In the genomic region with DNA sequence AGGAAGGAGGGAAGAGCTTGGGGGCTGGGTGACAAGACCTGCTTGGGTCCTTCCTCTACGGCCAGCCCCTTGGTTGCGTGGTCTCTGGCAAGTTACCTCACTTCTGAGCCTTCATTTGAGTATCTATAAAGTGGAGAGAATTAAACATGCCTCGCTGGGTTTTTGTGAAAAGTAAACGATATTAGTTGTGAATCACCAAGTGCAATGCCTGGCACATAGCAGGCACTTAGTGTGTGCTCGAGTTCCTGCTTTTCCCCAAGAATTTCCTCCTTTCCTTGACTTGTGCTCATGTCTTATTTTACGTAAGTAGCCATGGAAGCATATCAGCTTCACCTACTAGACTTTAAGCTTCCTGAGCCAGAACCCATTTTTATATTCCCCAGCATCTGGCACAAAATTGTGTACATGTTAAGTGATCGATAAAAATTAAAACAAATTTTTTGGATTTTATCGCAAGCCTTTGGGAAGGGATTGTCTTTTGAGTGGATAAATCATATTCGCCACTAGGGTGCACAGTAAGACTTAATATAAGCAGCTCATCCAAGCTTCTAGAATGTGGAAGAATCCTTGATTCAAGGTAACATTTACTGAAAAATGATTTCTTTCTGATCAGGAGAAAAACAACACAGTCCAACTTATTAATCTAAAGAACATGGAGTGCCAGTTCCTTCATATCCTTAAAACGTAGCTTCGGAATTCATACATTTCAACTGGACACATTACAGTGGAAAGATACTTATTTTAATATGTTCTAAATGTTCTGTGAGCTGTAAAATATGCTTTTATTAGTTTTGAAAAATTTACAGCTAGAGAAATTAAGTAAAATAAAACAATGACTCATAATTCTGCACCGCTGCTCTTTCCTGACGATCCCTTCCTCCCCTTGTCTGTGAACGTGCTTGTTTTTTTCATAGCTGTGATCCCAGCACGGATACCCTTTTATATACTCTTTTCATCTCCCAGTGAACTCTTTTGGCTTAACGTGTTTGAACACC, we compare ENCODE assay signal across 9 cellular contexts. TPM values are rescaled to one million over a fixed set of nuclear protein-coding genes. Genes with fewer than 3 reads are reported as not detected.
DNase-seq lines count a peak whose midpoint lies in the region; ATAC-seq and TF ChIP-seq lines count a peak whose summit lies in the region.
"Had no signal": no experiment of that assay in that cellular context is flagged by ENCODE, and none has a peak within 500 bp of the region (broad histone marks: within the 10 kb centered on the region; RNA-seq: fewer than 3 reads in every experiment).

No MANE protein-coding gene starts in this region.

- H3K27me3 Mint-ChIP-seq in activated naive CD8-positive, alpha-beta T cell treated with anti-CD3 and anti-CD28 coated beads, Interleukin-2, amount 50 U/mL, for 24 hours, result no peaks in the 10 kb centered on the region
- H3K27me3 Mint-ChIP-seq: IgD-negative memory B cell had no signal

- H3K36me3 ChIP-seq in lung (ENCODE audit: control insufficient read depth in 2 of 2, insufficient read depth in 2 of 2, low read length in 2 of 2), result peaks cover 0 to 16% of the 10 kb centered on the region in 2 donors

- H3K4me3 ChIP-seq in NB4 (ENCODE audit: low read depth, low read length) (no peak overlapping the region), lung (no peak overlapping the region)

- H3K4me1 ChIP-seq in lung (ENCODE audit: control insufficient read depth in 2 of 2, insufficient read depth in 2 of 2, low read length in 2 of 2), result peaks cover 6 to 14% of the 10 kb centered on the region in 2 donors

- 68 to 85% methylated on average over 16 of the region's 16 CpGs for WGBS in lung, 2 donors

- peak; percentile 67 for DNase-seq in EH (ENCODE audit: low read depth)
- peak; percentile 54 for DNase-seq in NB4 (ENCODE audit: low read depth)
- peak; percentile 38 for DNase-seq in brain pericyte (ENCODE audit: low read depth, low spot score)
- DNase-seq in lung (ENCODE audit: low spot score), result no peak
- DNase-seq in activated naive CD4-positive, alpha-beta T cell treated with anti-CD3 and anti-CD28 coated beads, Interleukin-2, amount 50 U/mL, for 72 hours (ENCODE audit: low spot score in 2 of 2), result no peak
- DNase-seq in activated naive CD8-positive, alpha-beta T cell treated with anti-CD3 and anti-CD28 coated beads, Interleukin-2, amount 50 U/mL, for 24 hours, result no peak

- TF ChIP-seq CTCF in NB4 (IDR thresholded peaks at IDR 0.05; ENCODE audit: low read depth, low read length) (peak; percentile 5), lung (IDR thresholded peaks at IDR 0.05; ENCODE audit: control extremely low read depth, extremely low read depth) (peak; percentile 41)

- peaks cover 7% of the 10 kb centered on the region for H3K4me1 Mint-ChIP-seq in activated naive CD8-positive, alpha-beta T cell treated with anti-CD3 and anti-CD28 coated beads, Interleukin-2, amount 50 U/mL, for 24 hours

- no peaks in the 10 kb centered on the region for H3K9me3 Mint-ChIP-seq in activated naive CD4-positive, alpha-beta T cell treated with anti-CD3 and anti-CD28 coated beads, Interleukin-2, amount 50 U/mL, for 72 hours
- H3K9me3 Mint-ChIP-seq in activated naive CD8-positive, alpha-beta T cell treated with anti-CD3 and anti-CD28 coated beads, Interleukin-2, amount 50 U/mL, for 24 hours, result no peaks in the 10 kb centered on the region
- H3K9me3 Mint-ChIP-seq: IgD-negative memory B cell had no signal

- ATAC-seq in lung (ENCODE audit: insufficient read depth, low FRiP score) (peak; percentile 3), esophagus mucosa (no peak), HG03354 (IDR thresholded peaks at IDR 0.05; ENCODE audit: poor library complexity, severe bottlenecking, unreplicated experiment) (no peak)
- ATAC-seq in activated naive CD4-positive, alpha-beta T cell treated with anti-CD3 and anti-CD28 coated beads, Interleukin-2, amount 50 U/mL, for 72 hours, result no peak
- ATAC-seq in activated naive CD8-positive, alpha-beta T cell treated with anti-CD3 and anti-CD28 coated beads, Interleukin-2, amount 50 U/mL, for 24 hours, result no peak

- no peak overlapping the region for H3K4me3 Mint-ChIP-seq in activated naive CD8-positive, alpha-beta T cell treated with anti-CD3 and anti-CD28 coated beads, Interleukin-2, amount 50 U/mL, for 24 hours
- H3K4me3 Mint-ChIP-seq: IgD-negative memory B cell had no signal

- no peaks in the 10 kb centered on the region for H3K9me3 ChIP-seq in lung (ENCODE audit: control insufficient read depth in 2 of 2, insufficient read depth in 1 of 2, low read length in 1 of 2)

- no peaks in the 10 kb centered on the region for H3K27me3 ChIP-seq in lung (ENCODE audit: control insufficient read depth, insufficient read depth)

- peak overlapping the region in 1 of 2 donors; percentile 17 for H3K27ac ChIP-seq in lung (ENCODE audit: low read depth in 1 of 2, low read length in 1 of 2)

- H3K36me3 Mint-ChIP-seq in activated naive CD4-positive, alpha-beta T cell treated with anti-CD3 and anti-CD28 coated beads, Interleukin-2, amount 50 U/mL, for 72 hours, result no peaks in the 10 kb centered on the region
- H3K36me3 Mint-ChIP-seq in activated naive CD8-positive, alpha-beta T cell treated with anti-CD3 and anti-CD28 coated beads, Interleukin-2, amount 50 U/mL, for 24 hours (ENCODE audit: low read depth), result no peaks in the 10 kb centered on the region

- H3K27ac Mint-ChIP-seq in activated naive CD4-positive, alpha-beta T cell treated with anti-CD3 and anti-CD28 coated beads, Interleukin-2, amount 50 U/mL, for 72 hours, result no peak overlapping the region
- H3K27ac Mint-ChIP-seq in activated naive CD8-positive, alpha-beta T cell treated with anti-CD3 and anti-CD28 coated beads, Interleukin-2, amount 50 U/mL, for 24 hours, result no peak overlapping the region

- no peak for TF ChIP-seq POLR2A in NB4 (IDR thresholded peaks at IDR 0.05; ENCODE audit: extremely low read depth, insufficient read length)

RNA-seq across cellular contexts. Expression of a gene that starts 8.8 kb away (rescaled TPM):
- 10 to 100 TPM; 12.1 to 12.6 TPM for total RNA-seq in lung
- polyA plus RNA-seq in lung, result 1 to 10 TPM; 6.1 to 7.7 TPM
- total RNA-seq in activated naive CD4-positive, alpha-beta T cell treated with anti-CD3 and anti-CD28 coated beads, Interleukin-2, amount 50 U/mL, for 72 hours, result 1 to 10 TPM; 3.6 to 7.4 TPM
- total RNA-seq in esophagus mucosa, result 5.3 TPM

Comparison
In these comparisons a context has a peak if more than half of its experiments do, and no peak if none do; other contexts are left out.
1. DNase-seq: peak in EH (single experiment), NB4 (single experiment) and brain pericyte (single experiment); none in lung (single experiment), activated naive CD4-positive, alpha-beta T cell treated with anti-CD3 and anti-CD28 coated beads, Interleukin-2, amount 50 U/mL, for 72 hours (0 of 2) and activated naive CD8-positive, alpha-beta T cell treated with anti-CD3 and anti-CD28 coated beads, Interleukin-2, amount 50 U/mL, for 24 hours (single experiment).